In the genomic region with DNA sequence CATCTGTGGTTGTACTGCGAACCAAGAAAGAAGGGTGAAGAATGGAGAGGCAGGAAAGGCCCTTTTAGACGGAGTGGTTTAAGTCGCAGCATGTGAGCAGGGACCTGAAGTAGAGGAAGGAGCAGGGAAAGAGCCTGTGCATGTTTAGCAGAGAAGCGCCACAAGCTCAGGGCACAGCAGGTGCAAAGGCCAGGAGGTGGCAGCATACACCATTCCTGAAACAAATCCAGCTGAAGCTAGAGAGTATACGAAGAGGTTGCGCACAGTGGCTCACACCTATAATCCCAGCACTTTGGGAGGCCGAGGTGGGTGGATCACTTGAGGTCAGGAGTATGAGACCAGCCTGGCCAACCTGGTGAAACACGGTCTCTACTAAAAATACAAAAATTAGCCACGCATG, we compare ENCODE assay signal across 8 cellular contexts. TPM values are rescaled to one million over a fixed set of nuclear protein-coding genes. Genes with fewer than 3 reads are reported as not detected.
DNase-seq lines count a peak whose midpoint lies in the region; ATAC-seq, FAIRE-seq and TF ChIP-seq lines count a peak whose summit lies in the region.

No MANE protein-coding gene starts in this region.

- H3K27ac ChIP-seq in endothelial cell of umbilical vein (ENCODE audit: insufficient read depth, low read depth, low read length) = no peak overlapping the region

- H3K4me1 Mint-ChIP-seq in progenitor cell of endocrine pancreas (ENCODE audit: low read depth) (no peaks in the 10 kb centered on the region), mesothelial cell of epicardium (no peaks in the 10 kb centered on the region)

- ATAC-seq in Right ventricle myocardium superior (ENCODE audit: poor library complexity) = peak; percentile 53
- ATAC-seq in Right ventricle myocardium inferior = no peak
- ATAC-seq in GM18870 (IDR thresholded peaks at IDR 0.05; ENCODE audit: unreplicated experiment) = no peak

- no peaks in the 10 kb centered on the region for H3K4me1 ChIP-seq in endothelial cell of umbilical vein (ENCODE audit: control insufficient read depth, extremely low read depth, insufficient read depth, low read length)

- no peak for DNase-seq in Right ventricle myocardium superior
- no peak for DNase-seq in Right ventricle myocardium inferior (ENCODE audit: missing footprints)
- peak; percentile 37 for DNase-seq in NCI-H226
- DNase-seq in endothelial cell of umbilical vein (ENCODE audit: low read depth, low spot score) = peak; percentile 27
- DNase-seq in progenitor cell of endocrine pancreas (ENCODE audit: low spot score, unreplicated experiment) = peak; percentile 17
- DNase-seq in stimulated activated naive CD4-positive, alpha-beta T cell treated with Interleukin-2 at 50 U/mL for 16 hours (lab: John Stamatoyannopoulos, UW) = no peak
- DNase-seq in mesothelial cell of epicardium (ENCODE audit: low spot score in 2 of 2, unreplicated experiment in 2 of 2) = no peak

- CTCF ChIA-PET in endothelial cell of umbilical vein (lab: Charles Lee) = interaction anchor here (0.5 to 4.5 kb wide), 15 partner anchors 9 to 509 kb away, joined by 3 to 64 read pairs (median 4); no protein-coding TSS in a partner anchor

- dilution Hi-C loops in endothelial cell of umbilical vein (cut with MboI; ENCODE audit: extremely low pct_ligation_motif_present, low sequenced_read_pairs) = no loop called here

- no peak overlapping the region for H3K4me2 ChIP-seq in endothelial cell of umbilical vein (ENCODE audit: insufficient read depth, low read length)

- TF ChIP-seq CTCF in endothelial cell of umbilical vein (IDR thresholded peaks at IDR 0.05; ENCODE audit: extremely low read depth in 1 of 2, insufficient read depth in 1 of 2, low read depth in 1 of 2, low read length in 2 of 2) (peak; percentile 19 to 35), progenitor cell of endocrine pancreas (IDR thresholded peaks at IDR 0.05; ENCODE audit: unreplicated experiment) (peak; percentile 55), mesothelial cell of epicardium (IDR thresholded peaks at IDR 0.05; ENCODE audit: unreplicated experiment) (no peak)

- no peaks in the 10 kb centered on the region for H3K27me3 ChIP-seq in endothelial cell of umbilical vein (ENCODE audit: control insufficient read depth in 2 of 2, insufficient read depth in 2 of 2, low read length in 2 of 2)

- no peaks in the 10 kb centered on the region for H3K9me1 ChIP-seq in endothelial cell of umbilical vein (replicated peaks; ENCODE audit: control insufficient read depth, extremely low read depth, insufficient read depth, low read length)

- H3K36me3 ChIP-seq in endothelial cell of umbilical vein (ENCODE audit: control insufficient read depth in 2 of 2, extremely low read depth in 1 of 2, insufficient read depth in 2 of 2, low read length in 2 of 2) = no peaks in the 10 kb centered on the region

- H3K4me3 Mint-ChIP-seq in progenitor cell of endocrine pancreas (ENCODE audit: low read depth) (no peak overlapping the region), mesothelial cell of epicardium (no peak overlapping the region)

- no TSS peak for BruUV-seq in endothelial cell of umbilical vein (replicated peaks; lab: Mats Ljungman, UMichigan)

- H3K4me3 ChIP-seq in endothelial cell of umbilical vein (replicated peaks in 1 of 3; ENCODE audit: insufficient read depth in 1 of 3, low read depth in 1 of 3, low read length in 3 of 3) = no peak overlapping the region

- H2AFZ ChIP-seq in endothelial cell of umbilical vein (ENCODE audit: low read depth, low read length) = no peak overlapping the region

- no peak overlapping the region for H3K27ac Mint-ChIP-seq in progenitor cell of endocrine pancreas
- H3K27ac Mint-ChIP-seq in mesothelial cell of epicardium = no peak overlapping the region

- peak; percentile 47 for FAIRE-seq in endothelial cell of umbilical vein (lab: Jason Lieb, UNC)

- no peaks in the 10 kb centered on the region for H3K9me3 Mint-ChIP-seq in progenitor cell of endocrine pancreas (ENCODE audit: low read depth)
- no peaks in the 10 kb centered on the region for H3K9me3 Mint-ChIP-seq in mesothelial cell of epicardium

- no peak for TF ChIP-seq POLR2A in endothelial cell of umbilical vein (IDR thresholded peaks at IDR 0.05; ENCODE audit: low read depth, low read length)

- no peaks in the 10 kb centered on the region for H4K20me1 ChIP-seq in endothelial cell of umbilical vein (replicated peaks; ENCODE audit: control insufficient read depth, extremely low read depth, insufficient read depth, low read length)

- H3K9me3 ChIP-seq in endothelial cell of umbilical vein (replicated peaks; ENCODE audit: control insufficient read depth, insufficient read depth, low read length) = no peaks in the 10 kb centered on the region

- no peak overlapping the region for H3K9ac ChIP-seq in endothelial cell of umbilical vein (replicated peaks; ENCODE audit: extremely low read depth, insufficient read depth, low read length)

- H3K27me3 Mint-ChIP-seq in progenitor cell of endocrine pancreas (no peaks in the 10 kb centered on the region), mesothelial cell of epicardium (ENCODE audit: low read depth) (no peaks in the 10 kb centered on the region)

- POLR2A ChIA-PET in endothelial cell of umbilical vein (lab: Charles Lee) = no interaction called here

- H3K36me3 Mint-ChIP-seq in progenitor cell of endocrine pancreas (ENCODE audit: insufficient read depth) (peaks cover 14% of the 10 kb centered on the region), mesothelial cell of epicardium (peaks cover 48% of the 10 kb centered on the region)

- intact Hi-C loops in Right ventricle myocardium superior (cut with DNase I) = no loop called here
- intact Hi-C loops in Right ventricle myocardium inferior (cut with DNase I) = loop anchor here (5.0 kb wide), 2 partner anchors 55 kb away; no protein-coding TSS in a partner anchor
- intact Hi-C loops in endothelial cell of umbilical vein (cut with micrococcal nuclease) = loop anchor here (1.0 kb wide), 2 partner anchors 57 to 342 kb away; no protein-coding TSS in a partner anchor

- no peaks in the 10 kb centered on the region for H3K79me2 ChIP-seq in endothelial cell of umbilical vein (ENCODE audit: control insufficient read depth, insufficient read depth, low read length)

TF ChIP-seq in endothelial cell of umbilical vein, 7 proteins besides CTCF, POLR2A, EP300 and RAD21:
- no peak for TF ChIP-seq MYC (IDR thresholded peaks at IDR 0.05; ENCODE audit: low read depth, low read length)
- TF ChIP-seq, protein P1, sequence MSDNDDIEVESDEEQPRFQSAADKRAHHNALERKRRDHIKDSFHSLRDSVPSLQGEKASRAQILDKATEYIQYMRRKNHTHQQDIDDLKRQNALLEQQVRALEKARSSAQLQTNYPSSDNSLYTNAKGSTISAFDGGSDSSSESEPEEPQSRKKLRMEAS (IDR thresholded peaks at IDR 0.05; ENCODE audit: insufficient read depth, insufficient read length) = no peak

RNA-seq across cellular contexts. Expression of gene HELB, which starts 49.9 kb away (rescaled TPM):
- total RNA-seq in Right ventricle myocardium superior (0.81 TPM), Right ventricle myocardium inferior (0.89 TPM), endothelial cell of umbilical vein (3.4 and 4.0 TPM in 2 replicates), progenitor cell of endocrine pancreas (7.0 and 7.1 TPM in 2 replicates), mesothelial cell of epicardium (10.8 to 12.3 TPM (median 11.3 TPM) in 3 replicates)
- polyA plus RNA-seq in endothelial cell of umbilical vein = 0.48 and 0.75 TPM in 2 replicates
- 0.52 and 0.56 TPM in 2 replicates for polyA plus RNA-seq in endothelial cell of umbilical vein (2011; cell fraction: cytosol; rRNA removed)
- 1.9 and 2.7 TPM in 2 replicates for polyA plus RNA-seq in endothelial cell of umbilical vein (2011; cell fraction: nucleus; rRNA removed)
- polyA plus RNA-seq in endothelial cell of umbilical vein (2012) = 0.48 and 0.92 TPM in 2 replicates
- 2.5 and 4.2 TPM in 2 replicates for polyA minus RNA-seq in endothelial cell of umbilical vein
- 3.3 TPM for polyA minus RNA-seq in endothelial cell of umbilical vein (2011; cell fraction: cytosol; rRNA and poly(A)+ RNA removed)
- 5.0 and 5.6 TPM in 2 replicates for polyA minus RNA-seq in endothelial cell of umbilical vein (2011; cell fraction: nucleus; rRNA and poly(A)+ RNA removed)

Comparison
In these comparisons a context has a peak if more than half of its experiments do, and no peak if none do; other contexts are left out.
1. DNase-seq: peak in NCI-H226 (single experiment), endothelial cell of umbilical vein (single experiment) and progenitor cell of endocrine pancreas (single experiment); none in Right ventricle myocardium superior (single experiment), Right ventricle myocardium inferior (single experiment), stimulated activated naive CD4-positive, alpha-beta T cell treated with Interleukin-2 at 50 U/mL for 16 hours (single experiment) and mesothelial cell of epicardium (0 of 2).